16 cellular contexts compared by ENCODE assay signal in genomic region chr16:28183930-28184329, GRCh38. TPM values are rescaled to one million over a fixed set of nuclear protein-coding genes. Genes with fewer than 3 reads are reported as not detected.
DNase-seq lines count a peak whose midpoint lies in the region; ATAC-seq, FAIRE-seq and TF ChIP-seq lines count a peak whose summit lies in the region.
"Had no signal": no experiment of that assay in that cellular context is flagged by ENCODE, and none has a peak within 500 bp of the region (broad histone marks: within the 10 kb centered on the region; RNA-seq: fewer than 3 reads in every experiment).

No MANE protein-coding gene starts in this region.

- H3K4me3 Mint-ChIP-seq in activated naive CD8-positive, alpha-beta T cell treated with anti-CD3 and anti-CD28 coated beads, Interleukin-2, amount 10 ng/mL, durations not matched to agents 7 days and 5 days = peak overlapping the region; percentile 21

- FAIRE-seq in D721Med (lab: Jason Lieb, UNC) = no peak
- FAIRE-seq: A204.1, keratinocyte had no signal

- H3K27ac Mint-ChIP-seq in activated naive CD8-positive, alpha-beta T cell treated with anti-CD3 and anti-CD28 coated beads, Interleukin-2, amount 10 ng/mL, durations not matched to agents 7 days and 5 days = no peak overlapping the region

- peaks cover 83% of the 10 kb centered on the region for H3K4me1 Mint-ChIP-seq in activated naive CD8-positive, alpha-beta T cell treated with anti-CD3 and anti-CD28 coated beads, Interleukin-2, amount 10 ng/mL, durations not matched to agents 7 days and 5 days

- H3K4me3 ChIP-seq in neutrophil (ENCODE audit: low read depth in 1 of 2, low read length in 1 of 2) = peak overlapping the region in 1 of 2 experiments; percentile 5
- H3K4me3 ChIP-seq: tibial artery had no signal

- peaks cover 94 to 96% of the 10 kb centered on the region in 2 experiments for H3K4me1 ChIP-seq in neutrophil (ENCODE audit: control insufficient read depth in 1 of 2, insufficient read depth in 1 of 2, low read depth in 1 of 2, low read length in 1 of 2)

- TF ChIP-seq CTCF in D721Med (IDR thresholded peaks at IDR 0.05; ENCODE audit: insufficient read depth, missing control alignments) (peak; percentile 20), neutrophil (IDR thresholded peaks at IDR 0.05) (no peak)

- H3K9me3 ChIP-seq in neutrophil = no peaks in the 10 kb centered on the region
- H3K9me3 ChIP-seq: tibial artery had no signal

- H3K27me3 Mint-ChIP-seq in activated naive CD8-positive, alpha-beta T cell treated with anti-CD3 and anti-CD28 coated beads, Interleukin-2, amount 10 ng/mL, durations not matched to agents 7 days and 5 days = no peaks in the 10 kb centered on the region

- POLR2A ChIA-PET in activated naive CD8-positive, alpha-beta T cell treated with anti-CD3 and anti-CD28 coated beads, Interleukin-2, amount 10 ng/mL, durations not matched to agents 7 days and 5 days (lab: Charles Lee) = interaction anchor here (0.6 kb wide), 1 partner anchor 9 kb away, joined by 5 read pairs; no protein-coding TSS in a partner anchor

- H3K36me3 ChIP-seq in neutrophil = peaks cover 58% of the 10 kb centered on the region

- H3K9me3 Mint-ChIP-seq in activated naive CD8-positive, alpha-beta T cell treated with anti-CD3 and anti-CD28 coated beads, Interleukin-2, amount 10 ng/mL, durations not matched to agents 7 days and 5 days = peaks cover 3% of the 10 kb centered on the region

- H3K36me3 Mint-ChIP-seq in activated naive CD8-positive, alpha-beta T cell treated with anti-CD3 and anti-CD28 coated beads, Interleukin-2, amount 10 ng/mL, durations not matched to agents 7 days and 5 days = peaks cover 36% of the 10 kb centered on the region

- H3K27me3 ChIP-seq in neutrophil = no peaks in the 10 kb centered on the region
- H3K27me3 ChIP-seq: tibial artery had no signal

- peak overlapping the region; percentile 96 for H3K27ac ChIP-seq in neutrophil
- H3K27ac ChIP-seq: tibial artery had no signal

- peak; percentile 27 for DNase-seq in NCI-H82 (lab: John Stamatoyannopoulos, UW)
- no peak for DNase-seq in NCI-H82 treated with DMSO at 0.1 percent for 48 hours (lab: John Stamatoyannopoulos, UW; ENCODE audit: unreplicated experiment)
- no peak for DNase-seq in D721Med (ENCODE audit: insufficient read length, low spot score)
- DNase-seq in activated naive CD8-positive, alpha-beta T cell treated with anti-CD3 and anti-CD28 coated beads, Interleukin-2, amount 10 ng/mL, durations not matched to agents 7 days and 5 days = no peak
- no peak for DNase-seq in stimulated activated CD4-positive, alpha-beta T cell treated with anti-CD3 and anti-CD28 coated beads, Interleukin-12 subunit alpha, Interleukin-12 subunit beta, amount 100 ng/mL, for 4 hours
- no peak for DNase-seq in stimulated activated naive CD4-positive, alpha-beta T cell (lab: John Stamatoyannopoulos, UW)
- DNase-seq: aorta, cortex of kidney, glutamatergic neuron, midbrain, NCI-H1048, tibial artery had no signal

- ATAC-seq in activated naive CD8-positive, alpha-beta T cell treated with anti-CD3 and anti-CD28 coated beads, Interleukin-2, amount 10 ng/mL, durations not matched to agents 7 days and 5 days (ENCODE audit: low read depth) = no peak
- ATAC-seq in GM18520 (IDR thresholded peaks at IDR 0.05; ENCODE audit: unreplicated experiment) = no peak

RNA-seq across cellular contexts. Expression of gene XPO6, which starts 27.8 kb away (rescaled TPM):
- 100 to 1,000 TPM; 261 to 280 TPM for total RNA-seq in activated naive CD8-positive, alpha-beta T cell treated with anti-CD3 and anti-CD28 coated beads, Interleukin-2, amount 10 ng/mL, durations not matched to agents 7 days and 5 days
